ENCODE assay signal across 24 cellular contexts in the genomic region with DNA sequence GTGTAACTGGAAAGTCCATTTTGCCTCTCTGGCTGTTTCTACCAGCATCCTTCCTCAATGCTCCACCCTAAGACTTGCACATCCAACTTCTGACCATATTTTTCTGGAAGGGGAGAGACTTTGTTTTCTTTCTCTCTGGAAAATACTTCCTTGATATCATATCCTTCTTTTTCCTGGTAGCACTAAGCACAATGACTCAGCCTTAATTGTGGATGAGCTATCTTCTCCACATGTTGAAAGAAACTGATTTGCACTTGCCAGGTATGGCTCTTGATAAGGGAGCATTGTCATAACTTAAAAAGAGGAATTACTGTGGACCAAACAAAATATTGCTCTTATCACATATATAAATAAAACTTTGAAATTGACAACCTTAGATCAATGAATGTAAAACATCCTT.
"Had no signal": no experiment of that assay in that cellular context is flagged by ENCODE, and none has a peak within 500 bp of the region (broad histone marks: within the 10 kb centered on the region; RNA-seq: fewer than 3 reads in every experiment).

No MANE protein-coding gene starts in this region.

- H3K4me3 ChIP-seq: SJSA1, SK-N-MC had no signal

- DNase-seq: KBM-7, MV-4-11, NCI-H1048, NCI-H1105, NCI-H1417, NCI-H1436 treated with DMSO at 0.1 percent for 48 hours, NCI-H1694, NCI-H187 treated with DMSO at 0.1 percent for 48 hours, NCI-H2029 treated with DMSO at 0.1 percent for 48 hours, NCI-H2107, NCI-H2227 treated with DMSO at 0.1 percent for 48 hours, NCI-H446, NCI-H510A, NCI-H524 treated with DMSO at 0.1 percent for 48 hours, NCI-H69, NCI-H774, Right ventricle myocardium superior, RPMI8226, SIG-M5 had no signal

- H3K36me3 Mint-ChIP-seq: IgD-negative memory B cell had no signal

- H3K27ac Mint-ChIP-seq: IgD-negative memory B cell had no signal

- H3K27ac ChIP-seq: HL-60, SJSA1, SK-N-MC had no signal

- FAIRE-seq: RCC 7860 had no signal

- H3K4me1 ChIP-seq: SJSA1 had no signal

- H3K9me3 ChIP-seq: SJSA1 had no signal

- H3K36me3 ChIP-seq: SJSA1 had no signal

- H3K27me3 ChIP-seq: SJSA1 had no signal

- H3K4me3 Mint-ChIP-seq: IgD-negative memory B cell had no signal
